1 cellular context compared by ENCODE assay signal in genomic region chr5:170554566-170555267, GRCh38.
TF ChIP-seq lines count a peak whose summit lies in the region.

No MANE protein-coding gene starts in this region.

TF ChIP-seq in HEK293, 187 proteins besides CTCF, POLR2A, EP300 and RAD21 (continued from another document):
- TF ChIP-seq PRDM10 (tag by site-specific recombination; IDR thresholded peaks at IDR 0.05): peak; percentile 74
- 0 out of 2 replicates have a peak, but pooled peaks have one; percentile 52 for TF ChIP-seq ZEB2 (tag by site-specific recombination; IDR thresholded peaks at IDR 0.05)
- peak; percentile 96 for TF ChIP-seq ZBTB17 (tag by site-specific recombination; IDR thresholded peaks at IDR 0.05)
- TF ChIP-seq ZNF692 (tag by site-specific recombination; IDR thresholded peaks at IDR 0.05): peak; percentile 31; the same call in 1 of the 2 replicates
- peak; percentile 34; the same call in 1 of the 2 replicates for TF ChIP-seq ZNF394 (tag by site-specific recombination; IDR thresholded peaks at IDR 0.05; ENCODE audit: borderline replicate concordance)
- peak; percentile 42 for TF ChIP-seq ZNF335 (tag by site-specific recombination; conservative IDR thresholded peaks at IDR 0.05)
- no peak for TF ChIP-seq ZNF677 (tag by site-specific recombination; IDR thresholded peaks at IDR 0.05)
- TF ChIP-seq ZNF629 (tag by site-specific recombination; IDR thresholded peaks at IDR 0.05): peak; percentile 24; the same call in 1 of the 2 replicates
- TF ChIP-seq, protein P1, sequence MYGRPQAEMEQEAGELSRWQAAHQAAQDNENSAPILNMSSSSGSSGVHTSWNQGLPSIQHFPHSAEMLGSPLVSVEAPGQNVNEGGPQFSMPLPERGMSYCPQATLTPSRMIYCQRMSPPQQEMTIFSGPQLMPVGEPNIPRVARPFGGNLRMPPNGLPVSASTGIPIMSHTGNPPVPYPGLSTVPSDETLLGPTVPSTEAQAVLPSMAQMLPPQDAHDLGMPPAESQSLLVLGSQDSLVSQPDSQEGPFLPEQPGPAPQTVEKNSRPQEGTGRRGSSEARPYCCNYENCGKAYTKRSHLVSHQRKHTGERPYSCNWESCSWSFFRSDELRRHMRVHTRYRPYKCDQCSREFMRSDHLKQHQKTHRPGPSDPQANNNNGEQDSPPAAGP (tag by site-specific recombination; IDR thresholded peaks at IDR 0.05): peak; percentile 60; the same call in 1 of the 2 replicates
- TF ChIP-seq ZFP69B (tag by site-specific recombination; IDR thresholded peaks at IDR 0.05): 0 out of 2 replicates have a peak, but pooled peaks have one; percentile 28
- peak; percentile 67; the same call in 1 of the 2 replicates for TF ChIP-seq MZF1 (tag by site-specific recombination; IDR thresholded peaks at IDR 0.05; ENCODE audit: borderline replicate concordance)
- TF ChIP-seq WT1 (tag by site-specific recombination; IDR thresholded peaks at IDR 0.05): 0 out of 2 replicates have a peak, but pooled peaks have one; percentile 50
- peak; percentile 76; the same call in 1 of the 2 replicates for TF ChIP-seq TRIM28 (IDR thresholded peaks at IDR 0.05; ENCODE audit: borderline replicate concordance, low read length)
- no peak for TF ChIP-seq ZNF791 (tag by site-specific recombination; IDR thresholded peaks at IDR 0.05)
- peak; percentile 96 for TF ChIP-seq SP7 (tag by site-specific recombination; IDR thresholded peaks at IDR 0.05)
- TF ChIP-seq ZNF600 (tag by site-specific recombination; IDR thresholded peaks at IDR 0.05): peak; percentile 55; the same call in 1 of the 2 replicates
- no peak for TF ChIP-seq ZIC2 (tag by site-specific recombination; IDR thresholded peaks at IDR 0.05)
- TF ChIP-seq ZBTB6 (tag by site-specific recombination; IDR thresholded peaks at IDR 0.05): peak; percentile 82; the same call in 1 of the 2 replicates
- TF ChIP-seq ZNF555 (tag by site-specific recombination; conservative IDR thresholded peaks at IDR 0.05): no peak
- TF ChIP-seq PATZ1 (tag by site-specific recombination; IDR thresholded peaks at IDR 0.05): peak; percentile 51; the same call in 1 of the 2 replicates
- 0 out of 2 replicates have a peak, but pooled peaks have one; percentile 34 for TF ChIP-seq ZXDB (tag by site-specific recombination; IDR thresholded peaks at IDR 0.05)
- TF ChIP-seq IKZF3 (tag by site-specific recombination; IDR thresholded peaks at IDR 0.05): peak; percentile 4; the same call in 1 of the 2 replicates
- TF ChIP-seq ZNF843 (tag by site-specific recombination; IDR thresholded peaks at IDR 0.05): peak; percentile 49; the same call in 1 of the 2 replicates
- TF ChIP-seq ZNF423 (tag by site-specific recombination; IDR thresholded peaks at IDR 0.05): 0 out of 2 replicates have a peak, but pooled peaks have one; percentile 26
- 0 out of 2 replicates have a peak, but pooled peaks have one; percentile 13 for TF ChIP-seq INSM2 (tag by site-specific recombination; IDR thresholded peaks at IDR 0.05)
- TF ChIP-seq ZNF169 (tag by site-specific recombination; IDR thresholded peaks at IDR 0.05): no peak
- TF ChIP-seq, protein P2, sequence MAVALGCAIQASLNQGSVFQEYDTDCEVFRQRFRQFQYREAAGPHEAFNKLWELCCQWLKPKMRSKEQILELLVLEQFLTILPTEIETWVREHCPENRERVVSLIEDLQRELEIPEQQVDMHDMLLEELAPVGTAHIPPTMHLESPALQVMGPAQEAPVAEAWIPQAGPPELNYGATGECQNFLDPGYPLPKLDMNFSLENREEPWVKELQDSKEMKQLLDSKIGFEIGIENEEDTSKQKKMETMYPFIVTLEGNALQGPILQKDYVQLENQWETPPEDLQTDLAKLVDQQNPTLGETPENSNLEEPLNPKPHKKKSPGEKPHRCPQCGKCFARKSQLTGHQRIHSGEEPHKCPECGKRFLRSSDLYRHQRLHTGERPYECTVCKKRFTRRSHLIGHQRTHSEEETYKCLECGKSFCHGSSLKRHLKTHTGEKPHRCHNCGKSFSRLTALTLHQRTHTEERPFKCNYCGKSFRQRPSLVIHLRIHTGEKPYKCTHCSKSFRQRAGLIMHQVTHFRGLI (tag by site-specific recombination; IDR thresholded peaks at IDR 0.05): 0 out of 2 replicates have a peak, but pooled peaks have one; percentile 14
- TF ChIP-seq HOXA7 (CRISPR knock-in tag; IDR thresholded peaks at IDR 0.05; ENCODE audit: borderline replicate concordance): no peak
- TF ChIP-seq OSR2 (tag by site-specific recombination; IDR thresholded peaks at IDR 0.05): peak; percentile 33; the same call in 1 of the 2 replicates
- no peak for TF ChIP-seq ZFP3 (tag by site-specific recombination; IDR thresholded peaks at IDR 0.05; ENCODE audit: low read depth)
